Comparison of ENCODE assay signal across 27 cellular contexts in the genomic region with DNA sequence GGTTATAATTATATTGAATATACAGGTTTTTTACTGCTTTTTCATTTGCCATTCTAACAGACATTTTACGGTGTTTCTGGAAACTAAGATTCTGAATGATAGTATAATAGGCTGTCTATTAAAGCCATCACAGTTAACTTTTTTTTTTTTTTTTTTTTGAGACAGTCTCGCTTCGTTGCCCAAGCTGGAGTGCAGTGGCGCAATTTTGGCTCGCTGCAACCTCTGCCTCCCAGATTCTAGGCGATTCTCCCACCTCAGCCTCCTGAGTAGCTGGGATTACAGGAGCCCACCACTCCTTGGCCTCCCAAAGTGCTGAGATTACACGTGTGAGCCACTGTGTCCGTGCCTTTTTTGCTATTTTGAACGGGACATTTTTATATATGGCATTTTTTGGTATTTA. TPM values are rescaled to one million over a fixed set of nuclear protein-coding genes. Genes with fewer than 3 reads are reported as not detected.
"Had no signal": no experiment of that assay in that cellular context is flagged by ENCODE, and none has a peak within 500 bp of the region (broad histone marks: within the 10 kb centered on the region; RNA-seq: fewer than 3 reads in every experiment).

No MANE protein-coding gene starts in this region.

- H3K36me3 Mint-ChIP-seq: stimulated activated effector memory CD8-positive, alpha-beta T cell treated with anti-CD3 and anti-CD28 coated beads, Interleukin-12 subunit alpha, Interleukin-12 subunit beta, amount 100 ng/mL, for 72 hours; stimulated activated memory B cell treated with anti-CD40 and anti-IgM and Interleukin-4, amounts not matched to agents 10 μg/mL and 1 μg/mL and 100 μg/mL, for 72 hours; stimulated activated naive B cell treated with anti-CD40 and anti-IgM and Interleukin-4, amounts not matched to agents 10 μg/mL and 1 μg/mL and 100 μg/mL, for 72 hours; type B pancreatic cell had no signal

- H3K9me3 Mint-ChIP-seq: stimulated activated effector memory CD8-positive, alpha-beta T cell treated with anti-CD3 and anti-CD28 coated beads, Interleukin-12 subunit alpha, Interleukin-12 subunit beta, amount 100 ng/mL, for 72 hours; stimulated activated memory B cell treated with anti-CD40 and anti-IgM and Interleukin-4, amounts not matched to agents 10 μg/mL and 1 μg/mL and 100 μg/mL, for 72 hours; stimulated activated naive B cell treated with anti-CD40 and anti-IgM and Interleukin-4, amounts not matched to agents 10 μg/mL and 1 μg/mL and 100 μg/mL, for 72 hours; stimulated activated naive CD8-positive, alpha-beta T cell treated with anti-CD3 and anti-CD28 coated beads, Interleukin-15, amount 100 ng/mL, for 72 hours; stimulated activated naive CD8-positive, alpha-beta T cell treated with anti-CD3 and anti-CD28 coated beads, Interleukin-15, Interleukin-2, amounts not matched to agents 100 ng/mL and 50 ng/mL, for 24 hours; type B pancreatic cell had no signal

- ATAC-seq: stimulated activated effector memory CD8-positive, alpha-beta T cell treated with anti-CD3 and anti-CD28 coated beads, Interleukin-12 subunit alpha, Interleukin-12 subunit beta, amount 100 ng/mL, for 72 hours; stimulated activated memory B cell treated with anti-CD40 and anti-IgM and Interleukin-4, amounts not matched to agents 10 μg/mL and 1 μg/mL and 100 μg/mL, for 72 hours; stimulated activated naive B cell treated with anti-CD40 and anti-IgM and Interleukin-4, amounts not matched to agents 10 μg/mL and 1 μg/mL and 100 μg/mL, for 72 hours; stimulated activated naive CD8-positive, alpha-beta T cell treated with anti-CD3 and anti-CD28 coated beads, Interleukin-15, amount 100 ng/mL, for 72 hours; stimulated activated naive CD8-positive, alpha-beta T cell treated with anti-CD3 and anti-CD28 coated beads, Interleukin-15, Interleukin-2, amounts not matched to agents 100 U/mL and 50 U/mL, for 24 hours; upper lobe of right lung had no signal

- H3K27ac ChIP-seq: stomach, suprapubic skin, testis, thoracic aorta, thyroid gland, tibial artery, tibial nerve, transverse colon, upper lobe of left lung, upper lobe of right lung, uterus, vagina had no signal

- H3K4me3 Mint-ChIP-seq: stimulated activated effector memory CD8-positive, alpha-beta T cell treated with anti-CD3 and anti-CD28 coated beads, Interleukin-12 subunit alpha, Interleukin-12 subunit beta, amount 100 ng/mL, for 72 hours; stimulated activated memory B cell treated with anti-CD40 and anti-IgM and Interleukin-4, amounts not matched to agents 10 μg/mL and 1 μg/mL and 100 μg/mL, for 72 hours; stimulated activated naive B cell treated with anti-CD40 and anti-IgM and Interleukin-4, amounts not matched to agents 10 μg/mL and 1 μg/mL and 100 μg/mL, for 72 hours; stimulated activated naive CD8-positive, alpha-beta T cell treated with anti-CD3 and anti-CD28 coated beads, Interleukin-15, amount 100 ng/mL, for 72 hours; stimulated activated naive CD8-positive, alpha-beta T cell treated with anti-CD3 and anti-CD28 coated beads, Interleukin-15, Interleukin-2, amounts not matched to agents 100 ng/mL and 50 ng/mL, for 24 hours; type B pancreatic cell had no signal

- H3K27ac Mint-ChIP-seq: stimulated activated effector memory CD8-positive, alpha-beta T cell treated with anti-CD3 and anti-CD28 coated beads, Interleukin-12 subunit alpha, Interleukin-12 subunit beta, amount 100 ng/mL, for 72 hours; stimulated activated memory B cell treated with anti-CD40 and anti-IgM and Interleukin-4, amounts not matched to agents 10 μg/mL and 1 μg/mL and 100 μg/mL, for 72 hours; stimulated activated naive B cell treated with anti-CD40 and anti-IgM and Interleukin-4, amounts not matched to agents 10 μg/mL and 1 μg/mL and 100 μg/mL, for 72 hours; stimulated activated naive CD8-positive, alpha-beta T cell treated with anti-CD3 and anti-CD28 coated beads, Interleukin-15, amount 100 ng/mL, for 72 hours; stimulated activated naive CD8-positive, alpha-beta T cell treated with anti-CD3 and anti-CD28 coated beads, Interleukin-15, Interleukin-2, amounts not matched to agents 100 ng/mL and 50 ng/mL, for 24 hours; type B pancreatic cell had no signal

- DNase-seq: stimulated activated CD4-positive, alpha-beta T cell treated with anti-CD3 and anti-CD28 coated beads, Interleukin-2, amount 100 ng/mL, for 48 hours; stimulated activated CD4-positive, alpha-beta T cell treated with anti-CD3 and anti-CD28 coated beads, Interleukin-4, amount 100 ng/mL, for 1 hour; stimulated activated CD4-positive, alpha-beta T cell treated with anti-CD3 and anti-CD28 coated beads, Interleukin-4, amount 100 ng/mL, for 24 hours; stimulated activated CD4-positive, alpha-beta T cell treated with anti-CD3 and anti-CD28 coated beads, Interleukin-4, amount 100 ng/mL, for 4 hours; stimulated activated CD8-positive, alpha-beta memory T cell treated with anti-CD3 and anti-CD28 coated beads, Interleukin-4, amount 100 ng/mL, for 48 hours; stimulated activated naive B cell treated with anti-CD40 and anti-IgM and Interleukin-4, amounts not matched to agents 10 μg/mL and 1 μg/mL and 100 μg/mL, for 72 hours; stimulated activated naive CD4-positive, alpha-beta T cell; stimulated activated naive CD4-positive, alpha-beta T cell treated with Interleukin-2 at 50 U/mL for 16 hours; stimulated activated naive CD8-positive, alpha-beta T cell treated with anti-CD3 and anti-CD28 coated beads, Interleukin-15, amount 100 ng/mL, for 72 hours; stimulated activated naive CD8-positive, alpha-beta T cell treated with anti-CD3 and anti-CD28 coated beads, Interleukin-15, Interleukin-2, amounts not matched to agents 100 U/mL and 50 U/mL, for 24 hours; stomach; substantia nigra; testis; tibial artery; transverse colon; upper lobe of left lung; upper lobe of right lung; uterus had no signal

- H3K27me3 Mint-ChIP-seq: stimulated activated naive CD8-positive, alpha-beta T cell treated with anti-CD3 and anti-CD28 coated beads, Interleukin-15, amount 100 ng/mL, for 72 hours; type B pancreatic cell had no signal

RNA-seq across cellular contexts. Expression of a gene that starts 4.4 kb away (rescaled TPM):
- total RNA-seq: vagina had no signal
